ENCODE assay signal across 13 cellular contexts in the genomic region with DNA sequence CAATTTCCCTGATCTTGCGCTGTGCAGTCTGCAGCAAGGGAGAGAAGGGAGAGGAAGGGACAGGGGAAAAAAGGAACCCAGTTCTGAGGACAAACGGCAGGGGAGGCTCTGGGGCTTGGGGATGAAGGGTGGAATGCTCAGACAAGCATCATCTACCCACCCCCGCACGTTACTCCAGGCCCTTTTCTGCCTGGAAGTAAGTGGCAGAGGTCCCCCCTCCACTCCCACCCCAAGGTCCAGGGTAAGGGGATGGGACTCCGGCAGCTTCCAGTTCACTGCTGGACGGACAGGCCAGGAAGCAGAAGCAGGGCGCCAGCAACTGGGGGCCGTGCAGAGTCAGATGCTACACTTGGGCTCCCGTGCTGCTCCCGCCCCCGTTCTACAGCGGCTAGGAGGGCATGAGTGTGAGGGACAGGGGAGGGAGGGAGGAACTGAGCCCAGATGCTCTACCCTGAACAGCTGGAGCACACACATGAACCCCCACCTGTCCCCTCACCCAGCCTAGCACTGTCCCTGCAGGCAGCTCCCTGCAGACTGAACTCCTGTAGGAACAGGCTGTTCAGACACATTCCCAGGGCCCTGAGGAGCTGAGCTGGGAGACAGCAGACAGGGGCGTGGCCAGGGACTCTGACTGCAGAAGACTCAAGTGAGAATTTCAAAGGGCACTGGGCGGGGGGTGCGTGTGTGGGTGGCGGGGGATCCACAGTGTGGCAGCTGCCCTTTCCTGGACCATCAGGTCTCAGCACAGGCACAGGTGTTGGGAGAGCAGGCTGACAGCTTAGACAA. TPM values are rescaled to one million over a fixed set of nuclear protein-coding genes. Genes with fewer than 3 reads are reported as not detected.
DNase-seq lines count a peak whose midpoint lies in the region; ATAC-seq and TF ChIP-seq lines count a peak whose summit lies in the region.
"Had no signal": no experiment of that assay in that cellular context is flagged by ENCODE, and none has a peak within 500 bp of the region (broad histone marks: within the 10 kb centered on the region; RNA-seq: fewer than 3 reads in every experiment).

No MANE protein-coding gene starts in this region.

- peak overlapping the region; percentile 79 for H3K27ac Mint-ChIP-seq in endodermal cell

- DNase-seq in DMS 273 (lab: John Stamatoyannopoulos, UW; ENCODE audit: unreplicated experiment) (peak; percentile 34), DMS 273 treated with DMSO at 0.1 percent for 48 hours (lab: John Stamatoyannopoulos, UW) (no peak), NCI-H345 (lab: John Stamatoyannopoulos, UW) (peak; percentile 54), endodermal cell (peak; percentile 79), neuronal stem cell (ENCODE audit: low spot score) (no peak), glomerular visceral epithelial cell (ENCODE audit: extremely low spot score) (no peak), mucosa of descending colon (no peak), hepatic stellate cell (ENCODE audit: low spot score) (no peak)
- DNase-seq: activated T-cell treated with anti-CD3 and anti-CD28 coated beads, Interleukin-2, amount 50 U/mL, for 1 hour; Caco-2 had no signal

- H3K36me3 ChIP-seq in endodermal cell (ENCODE audit: control insufficient read depth, insufficient read depth, low read length) = peaks cover 66% of the 10 kb centered on the region
- peaks cover 44 to 87% of the 10 kb centered on the region in 2 donors for H3K36me3 ChIP-seq in neuronal stem cell (replicated peaks in 1 of 2; ENCODE audit: control insufficient read depth in 2 of 2, insufficient read depth in 2 of 2, low read length in 2 of 2)
- no peaks in the 10 kb centered on the region for H3K36me3 ChIP-seq in mucosa of descending colon (ENCODE audit: low read depth)

- H3K79me1 ChIP-seq in neuronal stem cell (ENCODE audit: low read depth, low read length) = peaks cover 2% of the 10 kb centered on the region

- H3K4ac ChIP-seq in neuronal stem cell (ENCODE audit: low read length) = no peak overlapping the region

- no peak overlapping the region for H4K8ac ChIP-seq in neuronal stem cell (ENCODE audit: low read depth, low read length)

- H3K27me3 Mint-ChIP-seq in endodermal cell (ENCODE audit: insufficient read depth) = no peaks in the 10 kb centered on the region

- no peaks in the 10 kb centered on the region for H3K9me3 Mint-ChIP-seq in endodermal cell

- no peaks in the 10 kb centered on the region for H3K9me3 ChIP-seq in endodermal cell (ENCODE audit: control insufficient read depth, low read length)
- H3K9me3 ChIP-seq in neuronal stem cell (replicated peaks in 1 of 2; ENCODE audit: control insufficient read depth in 2 of 2, insufficient read depth in 1 of 2, low read depth in 1 of 2, low read length in 2 of 2) = peaks cover 0 to 3% of the 10 kb centered on the region in 2 donors
- H3K9me3 ChIP-seq in mucosa of descending colon = no peaks in the 10 kb centered on the region
- H3K9me3 ChIP-seq: Caco-2, tibial nerve had no signal

- H3K4me1 Mint-ChIP-seq in endodermal cell = peaks cover 16% of the 10 kb centered on the region

- H3K36me3 Mint-ChIP-seq in endodermal cell (ENCODE audit: low read depth) = peaks cover 63% of the 10 kb centered on the region

- no peak overlapping the region for H3K4me3 Mint-ChIP-seq in endodermal cell

- ATAC-seq in mucosa of descending colon = no peak

- H3K4me1 ChIP-seq in endodermal cell (ENCODE audit: control insufficient read depth, insufficient read depth, low read length) (peaks cover 8% of the 10 kb centered on the region), neuronal stem cell (ENCODE audit: control insufficient read depth in 2 of 2, insufficient read depth in 1 of 2, low read depth in 1 of 2, low read length in 2 of 2) (peaks cover 0 to 22% of the 10 kb centered on the region in 2 donors), mucosa of descending colon (ENCODE audit: low read depth) (no peaks in the 10 kb centered on the region)
- H3K4me1 ChIP-seq: Caco-2 had no signal

- intact Hi-C loops in mucosa of descending colon (cut with DNase I, micrococcal nuclease) = no loop called here

- no peak overlapping the region for H2BK12ac ChIP-seq in neuronal stem cell (ENCODE audit: low read length)

- H3K4me3 ChIP-seq in endodermal cell (ENCODE audit: low read length) (no peak overlapping the region), neuronal stem cell (ENCODE audit: low read length in 2 of 2) (no peak overlapping the region), mucosa of descending colon (no peak overlapping the region)
- H3K4me3 ChIP-seq: skin epidermis, tibial nerve had no signal

- peak overlapping the region; percentile 61 for H3K27ac ChIP-seq in endodermal cell (ENCODE audit: low read depth, low read length)
- H3K27ac ChIP-seq in neuronal stem cell (replicated peaks; ENCODE audit: low read length) = peak overlapping the region; percentile 33
- H3K27ac ChIP-seq: 22Rv1, skin epidermis had no signal

- H3K27me3 ChIP-seq in endodermal cell (ENCODE audit: control insufficient read depth, insufficient read depth, low read length, poor library complexity, severe bottlenecking) (no peaks in the 10 kb centered on the region), neuronal stem cell (ENCODE audit: control insufficient read depth in 3 of 3, insufficient read depth in 3 of 3, low read depth in 1 of 3, low read length in 3 of 3) (no peaks in the 10 kb centered on the region)
- H3K27me3 ChIP-seq: tibial nerve had no signal

- peak overlapping the region; percentile 37 for H3K23ac ChIP-seq in neuronal stem cell (ENCODE audit: low read depth, low read length, poor library complexity)

- no peak overlapping the region for H2BK5ac ChIP-seq in neuronal stem cell (ENCODE audit: low read length)

- peak overlapping the region; percentile 78 for H3K18ac ChIP-seq in neuronal stem cell (ENCODE audit: low read length)

- peak overlapping the region; percentile 32 for H2AK5ac ChIP-seq in neuronal stem cell (ENCODE audit: low read depth, low read length)

- 89 to 97% methylated on average over 4 to 16 of the region's 16 CpGs for WGBS in endodermal cell (ENCODE audit: insufficient coverage in 1 of 2, insufficient read length in 1 of 2), 2 experiments
- no CpG with 5 or more reads among the region's 16 CpGs for WGBS in neuronal stem cell (ENCODE audit: extremely low coverage in 2 of 2, insufficient read length in 2 of 2, insufficient replicate concordance in 1 of 2), 2 donors

- H4K91ac ChIP-seq in neuronal stem cell (ENCODE audit: low read depth, low read length, poor library complexity) = no peak overlapping the region

- no peak overlapping the region for H2BK15ac ChIP-seq in neuronal stem cell (ENCODE audit: low read length)

- TF ChIP-seq CTCF in endodermal cell (conservative IDR thresholded peaks at IDR 0.05) = no peak
- TF ChIP-seq CTCF in mucosa of descending colon (IDR thresholded peaks at IDR 0.05) = no peak

- peak overlapping the region; percentile 47 for H3K14ac ChIP-seq in neuronal stem cell (ENCODE audit: low read length)

- H3K9ac ChIP-seq in endodermal cell (ENCODE audit: extremely low read depth, low read length, poor library complexity, severe bottlenecking) (no peak overlapping the region), neuronal stem cell (ENCODE audit: low read depth, low read length, poor library complexity) (peak overlapping the region; percentile 50)

- no peak overlapping the region for H3K4me2 ChIP-seq in neuronal stem cell (ENCODE audit: insufficient read depth, low read length, poor library complexity, severe bottlenecking)

- H2AFZ ChIP-seq in neuronal stem cell (ENCODE audit: low read length) = no peak overlapping the region

- no peak overlapping the region for H2BK120ac ChIP-seq in neuronal stem cell (ENCODE audit: low read depth, low read length)

RNA-seq across cellular contexts. Expression of a gene that starts 59.7 kb away (rescaled TPM):
- total RNA-seq in endodermal cell (10 to 100 TPM; 44.6 to 46.4 TPM), mucosa of descending colon (10 to 100 TPM; 27.1 to 40.5 (median 28.4) TPM)
- polyA plus RNA-seq in endodermal cell (2013, experiment 1 of 2) = 36.6 TPM
- 31.8 TPM for polyA plus RNA-seq in endodermal cell (2013, experiment 2 of 2)
- polyA plus RNA-seq in neuronal stem cell (2013, experiment 1 of 2) = 26.0 TPM
- polyA plus RNA-seq in neuronal stem cell (2013, experiment 2 of 2) = 25.3 TPM

Comparison
In these comparisons a context has a peak if more than half of its experiments do, and no peak if none do; other contexts are left out.
1. DNase-seq: peak in DMS 273 (single experiment), NCI-H345 (single experiment) and endodermal cell (single experiment); none in DMS 273 treated with DMSO at 0.1 percent for 48 hours (single experiment), neuronal stem cell (single experiment), glomerular visceral epithelial cell (single experiment), mucosa of descending colon (0 of 3) and hepatic stellate cell (single experiment).